ENCODE assay signal across 1 cellular context in the genomic region with DNA sequence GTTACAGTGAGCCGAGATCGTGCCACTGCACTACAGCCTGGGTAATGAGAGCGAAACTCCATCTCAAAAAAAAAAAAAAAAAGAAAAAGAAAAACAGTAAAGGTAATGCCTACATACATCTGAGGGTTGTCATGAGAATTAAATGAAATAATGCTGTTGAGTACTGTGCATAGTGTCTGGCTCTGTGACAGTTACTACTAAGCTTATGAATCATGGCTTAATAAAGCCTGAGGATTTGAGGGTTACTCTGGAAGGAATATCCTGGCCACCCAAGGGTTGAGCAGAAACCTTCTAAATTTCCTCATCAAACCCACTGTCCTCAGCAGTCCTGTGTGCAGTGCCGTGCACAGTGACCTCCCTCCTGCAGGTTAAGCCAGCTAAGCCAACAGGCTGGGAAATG.
TF ChIP-seq lines count a peak whose summit lies in the region.

No MANE protein-coding gene starts in this region.

TF ChIP-seq in IMR-90, 13 proteins besides CTCF, POLR2A, EP300 and RAD21:
- TF ChIP-seq ELK1 (IDR thresholded peaks at IDR 0.05; ENCODE audit: borderline replicate concordance, low read depth, low read length) (no peak), NFE2L2 (IDR thresholded peaks at IDR 0.05; ENCODE audit: low read depth, low read length) (no peak), RFX5 (IDR thresholded peaks at IDR 0.05; ENCODE audit: low read depth, low read length) (no peak), MAFK (IDR thresholded peaks at IDR 0.05; ENCODE audit: low read depth, low read length) (no peak), BHLHE40 (IDR thresholded peaks at IDR 0.05; ENCODE audit: low read depth, low read length) (no peak)
